In genomic region chrX:47212381-47213293, GRCh38 we compare ENCODE assay signal across 24 cellular contexts. TPM values are rescaled to one million over a fixed set of nuclear protein-coding genes. Genes with fewer than 3 reads are reported as not detected.
DNase-seq lines count a peak whose midpoint lies in the region; ATAC-seq, FAIRE-seq and TF ChIP-seq lines count a peak whose summit lies in the region.
"Had no signal": no experiment of that assay in that cellular context is flagged by ENCODE, and none has a peak within 500 bp of the region (broad histone marks: within the 10 kb centered on the region; RNA-seq: fewer than 3 reads in every experiment).

No MANE protein-coding gene starts in this region.

- H3K4me2 ChIP-seq in GM23338 (no peak overlapping the region), GM12878 (ENCODE audit: control insufficient read depth, insufficient read depth) (no peak overlapping the region)

- RAD21 ChIA-PET in GM12878 (lab: Charles Lee; ENCODE audit: unreplicated experiment): no interaction called here

- H3K9me3 ChIP-seq in GM12878 (replicated peaks; ENCODE audit: control insufficient read depth, insufficient read depth, low read length): no peaks in the 10 kb centered on the region
- H3K9me3 ChIP-seq: lower lobe of right lung, prostate gland, suprapubic skin had no signal

- H3K4me3 Mint-ChIP-seq in GM23338 (no peak overlapping the region), osteocyte (ENCODE audit: unreplicated experiment) (no peak overlapping the region)
- H3K4me3 Mint-ChIP-seq in T-helper 2 cell treated with Interferon-gamma antibody and Interleukin-4, amounts not matched to agents 5 μg/mL and 100 μg/mL, for 36 hours: no peak overlapping the region
- H3K4me3 Mint-ChIP-seq: B cell; dendritic cell treated with granulocyte-macrophage colony-stimulating factor and Interleukin-4, amounts not matched to agents 40 ng/mL and 50 ng/mL, for 4 days had no signal

- H3K4me1 Mint-ChIP-seq in GM23338 (peaks cover 14% of the 10 kb centered on the region), osteocyte (ENCODE audit: unreplicated experiment) (peaks cover 17% of the 10 kb centered on the region)
- peaks cover 10% of the 10 kb centered on the region for H3K4me1 Mint-ChIP-seq in T-helper 2 cell treated with Interferon-gamma antibody and Interleukin-4, amounts not matched to agents 5 μg/mL and 100 μg/mL, for 36 hours (ENCODE audit: low read depth)

- peak; percentile 14 for DNase-seq in activated T-cell treated with anti-CD3 and anti-CD28 coated beads, Interleukin-2, amount 50 U/mL, for 1 hour
- DNase-seq in activated T-cell treated with anti-CD3 and anti-CD28 coated beads, Interleukin-2, amount 50 U/mL, for 48 hours: no peak
- no peak for DNase-seq in GM23338 (ENCODE audit: low spot score)
- DNase-seq in GM12878 (ENCODE audit: low read depth, low spot score): no peak
- no peak for DNase-seq in osteocyte (ENCODE audit: extremely low spot score, unreplicated experiment)
- no peak for DNase-seq in SHP77 (lab: John Stamatoyannopoulos, UW)
- DNase-seq in T-helper 2 cell treated with Interferon-gamma antibody and Interleukin-4, amounts not matched to agents 5 μg/mL and 100 μg/mL, for 36 hours (ENCODE audit: low spot score): no peak
- DNase-seq: caudate nucleus, DMS53, GDM1, GOT3, KBM-7, lower lobe of right lung, NCI-H1417 treated with DMSO at 0.1 percent for 48 hours, NCI-H446 treated with DMSO at 0.1 percent for 48 hours, OCI-M1, Right ventricle myocardium superior had no signal

- no peak overlapping the region for H3K4me3 ChIP-seq in GM23338
- no peak overlapping the region for H3K4me3 ChIP-seq in GM12878
- H3K4me3 ChIP-seq: lower lobe of right lung, prostate gland, suprapubic skin had no signal

- WGBS in GM12878 (ENCODE audit: insufficient coverage, insufficient replicate concordance, low lambda C conversion rate, missing lambda C conversion rate): 91% methylated on average over 12 of the region's 12 CpGs

- CTCF ChIA-PET in GM12878 (lab: Yijun Ruan, JAX): no interaction called here

- H3K4me1 ChIP-seq in GM23338 (ENCODE audit: insufficient read depth) (no peaks in the 10 kb centered on the region), GM12878 (ENCODE audit: control insufficient read depth, insufficient read depth, low read length) (no peaks in the 10 kb centered on the region)
- H3K4me1 ChIP-seq: prostate gland had no signal

- no peak for FAIRE-seq in GM12878 (lab: Jason Lieb, UNC)
- FAIRE-seq: GM18507, keratinocyte had no signal

- TF ChIP-seq EP300 in GM12878 (IDR thresholded peaks at IDR 0.05; ENCODE audit: borderline replicate concordance in 1 of 2, control insufficient read depth in 1 of 2, low read depth in 2 of 2, low read length in 2 of 2): no peak

- no peaks in the 10 kb centered on the region for H3K9me3 Mint-ChIP-seq in GM23338
- H3K9me3 Mint-ChIP-seq in osteocyte (ENCODE audit: unreplicated experiment): no peaks in the 10 kb centered on the region
- H3K9me3 Mint-ChIP-seq in T-helper 2 cell treated with Interferon-gamma antibody and Interleukin-4, amounts not matched to agents 5 μg/mL and 100 μg/mL, for 36 hours: no peaks in the 10 kb centered on the region
- H3K9me3 Mint-ChIP-seq: dendritic cell treated with granulocyte-macrophage colony-stimulating factor and Interleukin-4, amounts not matched to agents 40 ng/mL and 50 ng/mL, for 4 days had no signal

- intact Hi-C loops in GM12878 (cut with micrococcal nuclease; ENCODE audit: unreplicated experiment): no loop called here

- ATAC-seq in GM23338 (no peak), GM12878 (no peak), GM18502 (IDR thresholded peaks at IDR 0.05; ENCODE audit: poor library complexity, unreplicated experiment) (no peak)
- ATAC-seq: lower lobe of right lung had no signal

- 0 out of 2 replicates have a peak, but pooled peaks have one; percentile 31 for TF ChIP-seq POLR2A in GM12878 (IDR thresholded peaks at IDR 0.05; ENCODE audit: low read depth, low read length)

- H3K36me3 Mint-ChIP-seq in GM23338 (ENCODE audit: low read depth) (peaks cover 80% of the 10 kb centered on the region), osteocyte (ENCODE audit: unreplicated experiment) (peaks cover 67% of the 10 kb centered on the region)
- H3K36me3 Mint-ChIP-seq in T-helper 2 cell treated with Interferon-gamma antibody and Interleukin-4, amounts not matched to agents 5 μg/mL and 100 μg/mL, for 36 hours (ENCODE audit: low read depth): peaks cover 34% of the 10 kb centered on the region

- H4K20me1 ChIP-seq in GM23338 (replicated peaks; ENCODE audit: insufficient read depth) (peaks cover 4% of the 10 kb centered on the region; the same call in 1 of the 2 replicates), GM12878 (ENCODE audit: control insufficient read depth, insufficient read depth) (peaks cover 6% of the 10 kb centered on the region; the same call in 1 of the 2 replicates)

- no peaks in the 10 kb centered on the region for H3K9me2 ChIP-seq in GM23338 (ENCODE audit: insufficient read depth)

- H3K27ac Mint-ChIP-seq in GM23338 (no peak overlapping the region), osteocyte (ENCODE audit: unreplicated experiment) (peak overlapping the region; percentile 57)
- no peak overlapping the region for H3K27ac Mint-ChIP-seq in T-helper 2 cell treated with Interferon-gamma antibody and Interleukin-4, amounts not matched to agents 5 μg/mL and 100 μg/mL, for 36 hours
- H3K27ac Mint-ChIP-seq: B cell; dendritic cell treated with granulocyte-macrophage colony-stimulating factor and Interleukin-4, amounts not matched to agents 40 ng/mL and 50 ng/mL, for 4 days had no signal

- BruUV-seq in GM12878 (replicated peaks; lab: Mats Ljungman, UMichigan): no TSS peak

- H3K79me2 ChIP-seq in GM23338 (replicated peaks; ENCODE audit: insufficient read depth) (no peaks in the 10 kb centered on the region), GM12878 (ENCODE audit: control insufficient read depth, insufficient read depth, low read length) (no peaks in the 10 kb centered on the region)

- no peak for TF ChIP-seq RAD21 in GM12878 (IDR thresholded peaks at IDR 0.05; ENCODE audit: insufficient read depth, low read depth, low read length)

- POLR2A ChIA-PET in GM12878 (lab: Charles Lee): no interaction called here

- SMC1A ChIA-PET in GM12878 (lab: Charles Lee; ENCODE audit: uncharacterized antibody, unreplicated experiment): no interaction called here

- 0 out of 2 replicates have a peak overlapping the region, but pooled peaks have one; percentile 39 for H3K27ac ChIP-seq in GM23338 (ENCODE audit: low read depth)
- no peak overlapping the region for H3K27ac ChIP-seq in GM12878 (ENCODE audit: control insufficient read depth, insufficient read depth)
- H3K27ac ChIP-seq: lower lobe of right lung, prostate gland, suprapubic skin had no signal

- TF ChIP-seq CTCF in GM23338 (conservative IDR thresholded peaks at IDR 0.05; ENCODE audit: low read depth in 2 of 2) (no peak), GM12878 (IDR thresholded peaks at IDR 0.05 in 2 of 3, conservative IDR thresholded peaks at IDR 0.05 in 1 of 3; ENCODE audit: control insufficient read depth in 2 of 3, extremely low read depth in 1 of 3, insufficient read depth in 1 of 3, low read depth in 3 of 3, low read length in 3 of 3) (no peak), osteocyte (IDR thresholded peaks at IDR 0.05) (no peak)

- H3K9ac ChIP-seq in GM12878 (ENCODE audit: control insufficient read depth, insufficient read depth, low read length): no peak overlapping the region

- peaks cover 7% of the 10 kb centered on the region for H3F3A ChIP-seq in GM23338 (replicated peaks; ENCODE audit: low read depth)

- H2AFZ ChIP-seq in GM23338 (no peak overlapping the region), GM12878 (ENCODE audit: control insufficient read depth, low read depth, low read length) (no peak overlapping the region)

- H3K36me3 ChIP-seq in GM23338 (ENCODE audit: insufficient read depth): peaks cover 34% of the 10 kb centered on the region
- peaks cover 34 to 49% of the 10 kb centered on the region in 2 experiments for H3K36me3 ChIP-seq in GM12878 (ENCODE audit: control insufficient read depth in 2 of 2, insufficient read depth in 2 of 2, low read length in 1 of 2)
- H3K36me3 ChIP-seq: prostate gland had no signal

- H3K27me3 Mint-ChIP-seq in GM23338 (ENCODE audit: insufficient read depth, low read depth, poor library complexity): peaks cover 12% of the 10 kb centered on the region
- no peaks in the 10 kb centered on the region for H3K27me3 Mint-ChIP-seq in osteocyte (ENCODE audit: unreplicated experiment)
- H3K27me3 Mint-ChIP-seq in T-helper 2 cell treated with Interferon-gamma antibody and Interleukin-4, amounts not matched to agents 5 μg/mL and 100 μg/mL, for 36 hours (ENCODE audit: low read depth): no peaks in the 10 kb centered on the region
- H3K27me3 Mint-ChIP-seq: B cell; dendritic cell treated with granulocyte-macrophage colony-stimulating factor and Interleukin-4, amounts not matched to agents 40 ng/mL and 50 ng/mL, for 4 days had no signal

- in situ Hi-C loops in GM12878 (cut with MboI): loop anchor here (10.0 to 25.0 kb wide), 2 partner anchors 432 to 1725 kb away; no protein-coding TSS in a partner anchor

- H3K27me3 ChIP-seq in GM23338 (ENCODE audit: insufficient read depth): no peaks in the 10 kb centered on the region
- H3K27me3 ChIP-seq in GM12878 (replicated peaks in 1 of 2; ENCODE audit: control insufficient read depth in 2 of 2, insufficient read depth in 2 of 2, low read length in 1 of 2): no peaks in the 10 kb centered on the region
- H3K27me3 ChIP-seq: suprapubic skin had no signal

RNA-seq across cellular contexts. Expression of gene CDK16, which starts 5.8 kb away (rescaled TPM):
- total RNA-seq in GM23338 (2014; rRNA removed; shearing (Covaris generic)): 111 and 158 TPM in 2 replicates
- polyA plus RNA-seq in GM23338 (2016; fragmentation: Nextera tagmentation; extraction: Ambion mirVana) (55.9 and 58.9 TPM in 2 replicates), GM12878 (2011; rRNA removed) (36.5 and 75.1 TPM in 2 replicates), GM12878 (2014; fragmentation: Illumina TruSeq; extraction: Trizol) (41.4 and 50.7 TPM in 2 replicates), GM12878 (2014; fragmentation: Nextera tagmentation; extraction: Ambion mirVana) (1 to 10 TPM; 2.4 to 4.1 TPM), GM12878 (2014; rRNA removed) (57.1 and 64.1 TPM in 2 replicates), GM12878 (2016; fragmentation: Nextera tagmentation; extraction: Ambion mirVana) (10 to 100 TPM; 43.7 to 52.7 TPM)
- total RNA-seq in GM12878 (2013; cell fraction: nucleolus; rRNA removed): 48.3 and 52.2 TPM in 2 replicates
- total RNA-seq in GM12878 (2014; rRNA removed) (45.6 and 45.7 TPM in 2 replicates), GM12878 (2014; rRNA removed; fragmentation: Illumina TruSeq; extraction: Trizol) (32.0 and 32.1 TPM in 2 replicates), GM12878 (2021) (63.5 and 64.5 TPM in 2 replicates), osteocyte (174 and 177 TPM in 2 replicates)
- polyA plus RNA-seq in GM12878 (2011; ENCODE audit: low read depth): 42.8 TPM
- polyA plus RNA-seq in GM12878 (2011; cell fraction: cytosol; rRNA removed): 92.7 and 112 TPM in 2 replicates
- 278 and 292 TPM in 2 replicates for polyA plus RNA-seq in GM12878 (2011; cell fraction: nucleus; rRNA removed)
- polyA plus RNA-seq in GM12878 (2012): 54.4 and 59.2 TPM in 2 replicates
- polyA minus RNA-seq in GM12878 (2011; rRNA and poly(A)+ RNA removed): 83.6 and 118 TPM in 2 replicates
- polyA minus RNA-seq in GM12878 (2011; cell fraction: cytosol; rRNA and poly(A)+ RNA removed): 46.0 and 50.3 TPM in 2 replicates
- polyA minus RNA-seq in GM12878 (2011; cell fraction: nucleus; rRNA and poly(A)+ RNA removed): 40.9 and 54.2 TPM in 2 replicates

RNA-seq across cellular contexts. Expression of gene UBA1, which starts 19.0 kb away (rescaled TPM):
- 344 and 377 TPM in 2 replicates for total RNA-seq in GM23338 (2014; rRNA removed; shearing (Covaris generic))
- polyA plus RNA-seq in GM23338 (2016; fragmentation: Nextera tagmentation; extraction: Ambion mirVana) (97.7 and 104 TPM in 2 replicates), GM12878 (2011; rRNA removed) (96.5 and 271 TPM in 2 replicates), GM12878 (2014; fragmentation: Illumina TruSeq; extraction: Trizol) (121 and 180 TPM in 2 replicates), GM12878 (2014; fragmentation: Nextera tagmentation; extraction: Ambion mirVana) (10 to 100 TPM; 60.4 to 79.9 TPM), GM12878 (2014; rRNA removed) (225 and 247 TPM in 2 replicates), GM12878 (2016; fragmentation: Nextera tagmentation; extraction: Ambion mirVana) (100 to 1,000 TPM; 208 to 229 TPM)
- 132 and 146 TPM in 2 replicates for total RNA-seq in GM12878 (2013; cell fraction: nucleolus; rRNA removed)
- total RNA-seq in GM12878 (2014; rRNA removed) (228 and 255 TPM in 2 replicates), GM12878 (2014; rRNA removed; fragmentation: Illumina TruSeq; extraction: Trizol) (60.1 and 64.7 TPM in 2 replicates), GM12878 (2021) (296 and 314 TPM in 2 replicates), osteocyte (347 and 350 TPM in 2 replicates)
- 130 TPM for polyA plus RNA-seq in GM12878 (2011; ENCODE audit: low read depth)
- 291 and 337 TPM in 2 replicates for polyA plus RNA-seq in GM12878 (2011; cell fraction: cytosol; rRNA removed)
- 336 and 470 TPM in 2 replicates for polyA plus RNA-seq in GM12878 (2011; cell fraction: nucleus; rRNA removed)
- 161 and 179 TPM in 2 replicates for polyA plus RNA-seq in GM12878 (2012)
- polyA minus RNA-seq in GM12878 (2011; rRNA and poly(A)+ RNA removed): 354 and 380 TPM in 2 replicates
- 111 and 133 TPM in 2 replicates for polyA minus RNA-seq in GM12878 (2011; cell fraction: cytosol; rRNA and poly(A)+ RNA removed)
- 65.5 and 116 TPM in 2 replicates for polyA minus RNA-seq in GM12878 (2011; cell fraction: nucleus; rRNA and poly(A)+ RNA removed)

RNA-seq across cellular contexts. Expression of gene USP11, which starts 20.2 kb away (rescaled TPM):
- total RNA-seq in GM23338 (2014; rRNA removed; shearing (Covaris generic)): 61.9 and 65.1 TPM in 2 replicates
- polyA plus RNA-seq in GM23338 (2016; fragmentation: Nextera tagmentation; extraction: Ambion mirVana) (57.0 and 64.2 TPM in 2 replicates), GM12878 (2011; rRNA removed) (9.1 and 24.7 TPM in 2 replicates), GM12878 (2014; fragmentation: Illumina TruSeq; extraction: Trizol) (19.9 and 21.0 TPM in 2 replicates), GM12878 (2014; fragmentation: Nextera tagmentation; extraction: Ambion mirVana) (1 to 10 TPM; 3.3 to 5.9 TPM), GM12878 (2014; rRNA removed) (21.8 and 25.1 TPM in 2 replicates), GM12878 (2016; fragmentation: Nextera tagmentation; extraction: Ambion mirVana) (10 to 100 TPM; 42.5 to 44.0 TPM)
- 57.1 and 66.4 TPM in 2 replicates for total RNA-seq in GM12878 (2013; cell fraction: nucleolus; rRNA removed)
- total RNA-seq in GM12878 (2014; rRNA removed) (15.8 and 20.0 TPM in 2 replicates), GM12878 (2014; rRNA removed; fragmentation: Illumina TruSeq; extraction: Trizol) (13.1 and 14.6 TPM in 2 replicates), GM12878 (2021) (37.5 and 42.3 TPM in 2 replicates), osteocyte (194 and 203 TPM in 2 replicates)
- 22.8 TPM for polyA plus RNA-seq in GM12878 (2011; ENCODE audit: low read depth)
- 18.6 and 21.9 TPM in 2 replicates for polyA plus RNA-seq in GM12878 (2011; cell fraction: cytosol; rRNA removed)
- polyA plus RNA-seq in GM12878 (2011; cell fraction: nucleus; rRNA removed): 79.1 and 80.0 TPM in 2 replicates
- 43.0 and 52.9 TPM in 2 replicates for polyA plus RNA-seq in GM12878 (2012)
- polyA minus RNA-seq in GM12878 (2011; rRNA and poly(A)+ RNA removed): 50.6 and 62.9 TPM in 2 replicates
- 19.5 and 23.9 TPM in 2 replicates for polyA minus RNA-seq in GM12878 (2011; cell fraction: cytosol; rRNA and poly(A)+ RNA removed)
- polyA minus RNA-seq in GM12878 (2011; cell fraction: nucleus; rRNA and poly(A)+ RNA removed): 31.4 and 64.7 TPM in 2 replicates
